Comparison of ENCODE assay signal across 1 cellular context in the genomic region with DNA sequence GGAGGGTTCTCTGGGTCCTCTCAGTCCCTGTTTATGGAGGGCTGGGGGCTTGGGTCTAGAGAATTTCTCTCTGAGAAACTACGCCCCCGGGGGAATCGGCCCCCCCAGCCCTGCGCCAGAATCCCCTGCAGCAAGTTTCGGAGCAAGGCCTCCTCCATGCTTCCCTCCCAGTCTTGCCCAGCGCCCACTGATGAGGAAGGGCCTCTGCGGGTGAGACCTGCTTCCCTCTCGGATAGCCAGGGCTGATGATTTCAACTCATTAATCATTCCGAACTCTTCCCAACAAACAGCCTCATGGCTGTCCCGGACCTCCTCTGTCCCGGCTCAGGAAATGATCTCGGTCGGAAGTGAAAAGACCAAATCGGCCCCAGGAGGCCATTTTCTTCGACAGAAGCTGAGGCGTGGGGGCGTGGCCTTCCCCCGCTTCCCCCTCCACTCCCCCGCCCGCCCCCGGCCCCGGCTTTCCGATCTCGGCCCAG.
TF ChIP-seq lines count a peak whose summit lies in the region.

No MANE protein-coding gene starts in this region.

TF ChIP-seq in A549, 52 proteins besides CTCF, POLR2A, EP300 and RAD21 (continued from another document):
- TF ChIP-seq ZSCAN20 (CRISPR knock-in tag; IDR thresholded peaks at IDR 0.05) (no peak; the same call in 1 of the 2 replicates), HEYL (CRISPR knock-in tag; IDR thresholded peaks at IDR 0.05) (no peak), PHF8 (IDR thresholded peaks at IDR 0.05; ENCODE audit: borderline replicate concordance, low read depth) (no peak; the same call in 1 of the 2 replicates), FOXS1 (CRISPR knock-in tag; IDR thresholded peaks at IDR 0.05) (peak; percentile 63; the same call in 1 of the 2 replicates), NPAS2 (CRISPR knock-in tag; IDR thresholded peaks at IDR 0.05; ENCODE audit: borderline replicate concordance) (no peak), JUN (IDR thresholded peaks at IDR 0.05) (no peak; a peak in 1 of 5 replicates), CHD4 (IDR thresholded peaks at IDR 0.05; ENCODE audit: borderline replicate concordance) (no peak), KDM5A (IDR thresholded peaks at IDR 0.05) (0 out of 2 replicates have a peak, but pooled peaks have one; percentile 30), SREBF2 (IDR thresholded peaks at IDR 0.05) (no peak), BHLHE40 (IDR thresholded peaks at IDR 0.05; ENCODE audit: low read depth, low read length) (no peak), HOXB5 (CRISPR knock-in tag; IDR thresholded peaks at IDR 0.05) (peak; percentile 83; the same call in 1 of the 2 replicates), HOXB13 (CRISPR knock-in tag; IDR thresholded peaks at IDR 0.05; ENCODE audit: low read depth) (peak; percentile 94), EHMT2 (IDR thresholded peaks at IDR 0.05; ENCODE audit: low read depth) (no peak), HMGXB4 (CRISPR knock-in tag; IDR thresholded peaks at IDR 0.05; ENCODE audit: borderline replicate concordance) (no peak; the same call in 1 of the 2 replicates), RNF2 (IDR thresholded peaks at IDR 0.05; ENCODE audit: borderline replicate concordance, low read depth) (no peak), CEBPB (IDR thresholded peaks at IDR 0.05) (no peak), ESRRA (IDR thresholded peaks at IDR 0.05; ENCODE audit: borderline replicate concordance, low read length) (no peak), CHD2 (IDR thresholded peaks at IDR 0.05; ENCODE audit: low read length, partially characterized antibody) (no peak), EHF (CRISPR knock-in tag; IDR thresholded peaks at IDR 0.05) (peak; percentile 77), CBX8 (IDR thresholded peaks at IDR 0.05) (no peak), MYC (IDR thresholded peaks at IDR 0.05; ENCODE audit: borderline replicate concordance, low read length) (no peak; the same call in 1 of the 2 replicates), POLR2AphosphoS2 (conservative IDR thresholded peaks at IDR 0.05; ENCODE audit: low read length) (peak; percentile 91; the same call in 1 of the 2 replicates), GATA3 (IDR thresholded peaks at IDR 0.05; ENCODE audit: borderline replicate concordance) (no peak), HOXA7 (CRISPR knock-in tag; IDR thresholded peaks at IDR 0.05) (no peak), FOSL2 (IDR thresholded peaks at IDR 0.05) (no peak), FOSL2 (CRISPR knock-in tag; IDR thresholded peaks at IDR 0.05) (no peak), JUNB (IDR thresholded peaks at IDR 0.05) (no peak), RFX5 (IDR thresholded peaks at IDR 0.05) (no peak), MAZ (IDR thresholded peaks at IDR 0.05; ENCODE audit: borderline replicate concordance, low read depth, low read length) (no peak), RCOR1 (IDR thresholded peaks at IDR 0.05; ENCODE audit: low read depth, low read length) (no peak), TFCP2L1 (CRISPR knock-in tag; IDR thresholded peaks at IDR 0.05) (peak; percentile 86), BCL3 (IDR thresholded peaks at IDR 0.05) (0 out of 3 replicates have a peak, but pooled peaks have one; percentile 10), FOSB (CRISPR knock-in tag; IDR thresholded peaks at IDR 0.05) (0 out of 2 replicates have a peak, but pooled peaks have one; percentile 61), PBX3 (IDR thresholded peaks at IDR 0.05) (no peak), ZNF302 (CRISPR knock-in tag; IDR thresholded peaks at IDR 0.05) (no peak), ZFP36 (IDR thresholded peaks at IDR 0.05; ENCODE audit: borderline replicate concordance, partially characterized antibody) (no peak), KDM1A (IDR thresholded peaks at IDR 0.05; ENCODE audit: low read depth) (no peak), E2F6 (IDR thresholded peaks at IDR 0.05; ENCODE audit: borderline replicate concordance, low read depth) (0 out of 2 replicates have a peak, but pooled peaks have one; percentile 38)
- TF ChIP-seq, protein P1, sequence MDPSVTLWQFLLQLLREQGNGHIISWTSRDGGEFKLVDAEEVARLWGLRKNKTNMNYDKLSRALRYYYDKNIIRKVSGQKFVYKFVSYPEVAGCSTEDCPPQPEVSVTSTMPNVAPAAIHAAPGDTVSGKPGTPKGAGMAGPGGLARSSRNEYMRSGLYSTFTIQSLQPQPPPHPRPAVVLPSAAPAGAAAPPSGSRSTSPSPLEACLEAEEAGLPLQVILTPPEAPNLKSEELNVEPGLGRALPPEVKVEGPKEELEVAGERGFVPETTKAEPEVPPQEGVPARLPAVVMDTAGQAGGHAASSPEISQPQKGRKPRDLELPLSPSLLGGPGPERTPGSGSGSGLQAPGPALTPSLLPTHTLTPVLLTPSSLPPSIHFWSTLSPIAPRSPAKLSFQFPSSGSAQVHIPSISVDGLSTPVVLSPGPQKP (IDR thresholded peaks at IDR 0.05; ENCODE audit: low read depth, low read length): no peak
- TF ChIP-seq, protein P2, sequence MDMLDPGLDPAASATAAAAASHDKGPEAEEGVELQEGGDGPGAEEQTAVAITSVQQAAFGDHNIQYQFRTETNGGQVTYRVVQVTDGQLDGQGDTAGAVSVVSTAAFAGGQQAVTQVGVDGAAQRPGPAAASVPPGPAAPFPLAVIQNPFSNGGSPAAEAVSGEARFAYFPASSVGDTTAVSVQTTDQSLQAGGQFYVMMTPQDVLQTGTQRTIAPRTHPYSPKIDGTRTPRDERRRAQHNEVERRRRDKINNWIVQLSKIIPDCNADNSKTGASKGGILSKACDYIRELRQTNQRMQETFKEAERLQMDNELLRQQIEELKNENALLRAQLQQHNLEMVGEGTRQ (IDR thresholded peaks at IDR 0.05): no peak
- TF ChIP-seq, protein P3, sequence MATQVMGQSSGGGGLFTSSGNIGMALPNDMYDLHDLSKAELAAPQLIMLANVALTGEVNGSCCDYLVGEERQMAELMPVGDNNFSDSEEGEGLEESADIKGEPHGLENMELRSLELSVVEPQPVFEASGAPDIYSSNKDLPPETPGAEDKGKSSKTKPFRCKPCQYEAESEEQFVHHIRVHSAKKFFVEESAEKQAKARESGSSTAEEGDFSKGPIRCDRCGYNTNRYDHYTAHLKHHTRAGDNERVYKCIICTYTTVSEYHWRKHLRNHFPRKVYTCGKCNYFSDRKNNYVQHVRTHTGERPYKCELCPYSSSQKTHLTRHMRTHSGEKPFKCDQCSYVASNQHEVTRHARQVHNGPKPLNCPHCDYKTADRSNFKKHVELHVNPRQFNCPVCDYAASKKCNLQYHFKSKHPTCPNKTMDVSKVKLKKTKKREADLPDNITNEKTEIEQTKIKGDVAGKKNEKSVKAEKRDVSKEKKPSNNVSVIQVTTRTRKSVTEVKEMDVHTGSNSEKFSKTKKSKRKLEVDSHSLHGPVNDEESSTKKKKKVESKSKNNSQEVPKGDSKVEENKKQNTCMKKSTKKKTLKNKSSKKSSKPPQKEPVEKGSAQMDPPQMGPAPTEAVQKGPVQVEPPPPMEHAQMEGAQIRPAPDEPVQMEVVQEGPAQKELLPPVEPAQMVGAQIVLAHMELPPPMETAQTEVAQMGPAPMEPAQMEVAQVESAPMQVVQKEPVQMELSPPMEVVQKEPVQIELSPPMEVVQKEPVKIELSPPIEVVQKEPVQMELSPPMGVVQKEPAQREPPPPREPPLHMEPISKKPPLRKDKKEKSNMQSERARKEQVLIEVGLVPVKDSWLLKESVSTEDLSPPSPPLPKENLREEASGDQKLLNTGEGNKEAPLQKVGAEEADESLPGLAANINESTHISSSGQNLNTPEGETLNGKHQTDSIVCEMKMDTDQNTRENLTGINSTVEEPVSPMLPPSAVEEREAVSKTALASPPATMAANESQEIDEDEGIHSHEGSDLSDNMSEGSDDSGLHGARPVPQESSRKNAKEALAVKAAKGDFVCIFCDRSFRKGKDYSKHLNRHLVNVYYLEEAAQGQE (IDR thresholded peaks at IDR 0.05): no peak
